ENCODE assay signal across 18 cellular contexts in genomic region chr18:48355526-48356115, GRCh38. TPM values are rescaled to one million over a fixed set of nuclear protein-coding genes. Genes with fewer than 3 reads are reported as not detected.
"Had no signal": no experiment of that assay in that cellular context is flagged by ENCODE, and none has a peak within 500 bp of the region (broad histone marks: within the 10 kb centered on the region; RNA-seq: fewer than 3 reads in every experiment).

No MANE protein-coding gene starts in this region.

- H3K4me2 ChIP-seq: hepatocyte, smooth muscle cell had no signal

- H3K27ac Mint-ChIP-seq: stimulated activated memory B cell treated with anti-CD40 and anti-IgM and Interleukin-4, amounts not matched to agents 10 μg/mL and 1 μg/mL and 100 μg/mL, for 72 hours; stimulated activated naive CD8-positive, alpha-beta T cell treated with anti-CD3 and anti-CD28 coated beads, Interleukin-15, Interleukin-2, amounts not matched to agents 100 ng/mL and 50 ng/mL, for 24 hours had no signal

- H3K27ac ChIP-seq: cardiac muscle cell, colonic mucosa, hepatocyte, neutrophil had no signal

- H3K9me3 ChIP-seq: colonic mucosa, neutrophil, tibial artery had no signal

- H3K79me2 ChIP-seq: hepatocyte had no signal

- H3K4me1 Mint-ChIP-seq: stimulated activated memory B cell treated with anti-CD40 and anti-IgM and Interleukin-4, amounts not matched to agents 10 μg/mL and 1 μg/mL and 100 μg/mL, for 72 hours had no signal

- H3K4me3 Mint-ChIP-seq: stimulated activated memory B cell treated with anti-CD40 and anti-IgM and Interleukin-4, amounts not matched to agents 10 μg/mL and 1 μg/mL and 100 μg/mL, for 72 hours; stimulated activated naive CD8-positive, alpha-beta T cell treated with anti-CD3 and anti-CD28 coated beads, Interleukin-15, Interleukin-2, amounts not matched to agents 100 ng/mL and 50 ng/mL, for 24 hours had no signal

- H3K36me3 ChIP-seq: cardiac muscle cell, colonic mucosa, neutrophil, tibial artery had no signal

- ATAC-seq: left lobe of liver; stimulated activated memory B cell treated with anti-CD40 and anti-IgM and Interleukin-4, amounts not matched to agents 10 μg/mL and 1 μg/mL and 100 μg/mL, for 72 hours had no signal

- H3K36me3 Mint-ChIP-seq: stimulated activated memory B cell treated with anti-CD40 and anti-IgM and Interleukin-4, amounts not matched to agents 10 μg/mL and 1 μg/mL and 100 μg/mL, for 72 hours had no signal

- H3K27me3 ChIP-seq: cardiac muscle cell, colonic mucosa, hepatocyte, tibial artery had no signal

- H3K4me1 ChIP-seq: colonic mucosa had no signal

- DNase-seq: cerebellar nuclear complex; colonic mucosa; effector CD4-positive, alpha-beta T cell; foreskin melanocyte; kidney glomerular epithelial cell; mammary epithelial cell; midbrain; posterior cingulate gyrus; stimulated activated CD4-positive, alpha-beta T cell treated with anti-CD3 and anti-CD28 coated beads, Interleukin-4, amount 100 ng/mL, for 24 hours; tibial artery had no signal

- H3K4me3 ChIP-seq: cardiac muscle cell, colonic mucosa, hepatocyte, smooth muscle cell, tibial artery had no signal

- H2AFZ ChIP-seq: hepatocyte had no signal

- H3K9me3 Mint-ChIP-seq: stimulated activated naive CD8-positive, alpha-beta T cell treated with anti-CD3 and anti-CD28 coated beads, Interleukin-15, Interleukin-2, amounts not matched to agents 100 ng/mL and 50 ng/mL, for 24 hours had no signal

RNA-seq across cellular contexts. Expression of gene ZBTB7C, which starts 53.6 kb away (rescaled TPM):
- total RNA-seq: pulmonary artery endothelial cell had no signal
